ENCODE assay signal across 27 cellular contexts in the genomic region with DNA sequence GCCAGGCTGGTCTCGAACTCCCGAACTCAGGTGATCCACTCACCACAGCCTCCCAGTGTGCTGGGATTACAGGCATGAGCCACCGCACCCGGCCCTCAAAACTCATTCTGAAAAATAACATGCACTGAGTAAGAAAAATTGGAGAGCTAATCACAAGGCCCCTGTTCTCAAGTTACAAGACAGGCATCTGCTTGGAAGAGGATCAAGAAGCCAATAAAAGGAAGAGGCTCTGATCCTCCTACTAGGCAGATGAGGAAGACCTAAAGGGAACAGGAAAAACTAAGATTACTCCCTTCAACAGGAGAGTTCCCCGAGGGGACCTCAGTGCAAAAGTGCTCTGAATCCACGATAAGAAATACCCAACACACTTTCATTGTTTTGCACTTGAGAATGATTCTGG. TPM values are rescaled to one million over a fixed set of nuclear protein-coding genes. Genes with fewer than 3 reads are reported as not detected.
A peak's percentile ranks its signal among the peaks of the same experiment; 100 is the strongest.
DNase-seq lines count a peak whose midpoint lies in the region; ATAC-seq and TF ChIP-seq lines count a peak whose summit lies in the region.
"Had no signal": no experiment of that assay in that cellular context is flagged by ENCODE, and none has a peak within 500 bp of the region (broad histone marks: within the 10 kb centered on the region; RNA-seq: fewer than 3 reads in every experiment).

No MANE protein-coding gene starts in this region.

- H3K4ac ChIP-seq in trophoblast cell (ENCODE audit: low read depth, low read length) = no peak overlapping the region

- H3K18ac ChIP-seq in trophoblast cell (ENCODE audit: low read length) = no peak overlapping the region

- H3K36me3 ChIP-seq in trophoblast cell (ENCODE audit: control insufficient read depth in 1 of 2, insufficient read depth in 2 of 2, low read length in 2 of 2) = peaks cover 12 to 22% of the 10 kb centered on the region in 2 experiments

- no CpG with 5 or more reads among the region's 6 CpGs for WGBS in trophoblast cell (ENCODE audit: extremely low coverage, insufficient coverage, insufficient read length)

- no peak overlapping the region for H3K4me2 ChIP-seq in trophoblast cell (ENCODE audit: low read length)

- H3K79me1 ChIP-seq in trophoblast cell (ENCODE audit: low read length) = no peaks in the 10 kb centered on the region

- no peak overlapping the region for H2BK120ac ChIP-seq in trophoblast cell (ENCODE audit: insufficient read depth, low read length, poor library complexity)

- H3K4me3 ChIP-seq in fibroblast of mammary gland (ENCODE audit: control insufficient read depth, low read depth, low read length) (no peak overlapping the region), skeletal muscle cell (ENCODE audit: low read depth, low read length) (no peak overlapping the region), trophoblast cell (ENCODE audit: low read depth, low read length) (no peak overlapping the region)
- H3K4me3 ChIP-seq: lower lobe of right lung, pancreas, suprapubic skin had no signal

- no peaks in the 10 kb centered on the region for H3K79me2 ChIP-seq in trophoblast cell (ENCODE audit: control insufficient read depth, insufficient read depth, low read length, poor library complexity)

- H3K27ac ChIP-seq in trophoblast cell (ENCODE audit: low read depth, low read length) = no peak overlapping the region
- H3K27ac ChIP-seq: lower lobe of right lung, pancreas, suprapubic skin had no signal

- peaks cover 37% of the 10 kb centered on the region for H3K36me3 Mint-ChIP-seq in HFFc6 (ENCODE audit: low read depth)
- peaks cover 60% of the 10 kb centered on the region for H3K36me3 Mint-ChIP-seq in activated naive CD8-positive, alpha-beta T cell treated with anti-CD3 and anti-CD28 coated beads, Interleukin-2, amount 50 U/mL, for 24 hours (ENCODE audit: low read depth)

- no peak overlapping the region for H2AK5ac ChIP-seq in trophoblast cell (ENCODE audit: low read length)

- DNase-seq in HFFc6 (peak; percentile 19), NCI-H524 treated with DMSO at 0.1 percent for 48 hours (lab: John Stamatoyannopoulos, UW) (peak; percentile 46), fibroblast of mammary gland (ENCODE audit: low read depth) (peak; percentile 53), skeletal muscle cell (ENCODE audit: low read depth) (peak; percentile 16), occipital lobe (lab: John Stamatoyannopoulos, UW) (no peak), trophoblast cell (no peak)
- no peak for DNase-seq in activated naive CD8-positive, alpha-beta T cell treated with anti-CD3 and anti-CD28 coated beads, Interleukin-2, amount 50 U/mL, for 24 hours
- DNase-seq: activated CD4-positive, alpha-beta memory T cell treated with anti-CD3 and anti-CD28 coated beads, Interleukin-2, amount 10 ng/mL, durations not matched to agents 7 days and 5 days; activated CD4-positive, alpha-beta T cell treated with anti-CD3 and anti-CD28 coated beads for 1 hour; activated CD8-positive, alpha-beta memory T cell treated with anti-CD3 and anti-CD28 coated beads, Interleukin-2, amount 50 U/mL, for 48 hours; aorta; C1 segment of cervical spinal cord; Caco-2; cortex of kidney; head of caudate nucleus; lower lobe of right lung; pancreas; right cardiac atrium; stimulated activated CD4-positive, alpha-beta T cell treated with anti-CD3 and anti-CD28 coated beads, Interleukin-4, amount 100 ng/mL, for 4 hours; stimulated activated naive B cell treated with anti-CD40 and anti-IgM and Interleukin-4, amounts not matched to agents 10 μg/mL and 1 μg/mL and 100 μg/mL, for 72 hours had no signal

- H4K8ac ChIP-seq in trophoblast cell (ENCODE audit: low read depth, low read length) = no peak overlapping the region

- H2BK5ac ChIP-seq in trophoblast cell (ENCODE audit: low read depth, low read length, poor library complexity) = no peak overlapping the region

- H4K12ac ChIP-seq in trophoblast cell (ENCODE audit: low read depth, low read length) = no peak overlapping the region

- no peak overlapping the region for H3K4me3 Mint-ChIP-seq in HFFc6
- no peak overlapping the region for H3K4me3 Mint-ChIP-seq in activated naive CD8-positive, alpha-beta T cell treated with anti-CD3 and anti-CD28 coated beads, Interleukin-2, amount 50 U/mL, for 24 hours
- H3K4me3 Mint-ChIP-seq: activated CD4-positive, alpha-beta memory T cell treated with anti-CD3 and anti-CD28 coated beads, Interleukin-2, amount 10 ng/mL, durations not matched to agents 7 days and 5 days; activated naive CD4-positive, alpha-beta T cell treated with anti-CD3 and anti-CD28 coated beads, Interleukin-2, amount 50 U/mL, for 24 hours; activated T-helper 17 cell treated with anti-CD3 and anti-CD28 coated beads, Interleukin-2, amount 50 U/mL, for 72 hours; nephron; stimulated activated naive B cell treated with anti-CD40 and anti-IgM and Interleukin-4, amounts not matched to agents 10 μg/mL and 1 μg/mL and 100 μg/mL, for 72 hours; T-helper 1 cell treated with Interleukin-12 subunit alpha and Interleukin-12 subunit beta and Interleukin-4 antibody, amounts not matched to agents 30 μg/mL and 1 μg/mL, for 36 hours had no signal

- no peaks in the 10 kb centered on the region for H3K9me3 Mint-ChIP-seq in HFFc6
- no peaks in the 10 kb centered on the region for H3K9me3 Mint-ChIP-seq in activated naive CD8-positive, alpha-beta T cell treated with anti-CD3 and anti-CD28 coated beads, Interleukin-2, amount 50 U/mL, for 24 hours
- H3K9me3 Mint-ChIP-seq: activated CD4-positive, alpha-beta memory T cell treated with anti-CD3 and anti-CD28 coated beads, Interleukin-2, amount 10 ng/mL, durations not matched to agents 7 days and 5 days; activated naive CD4-positive, alpha-beta T cell treated with anti-CD3 and anti-CD28 coated beads, Interleukin-2, amount 50 U/mL, for 24 hours; activated T-helper 17 cell treated with anti-CD3 and anti-CD28 coated beads, Interleukin-2, amount 50 U/mL, for 72 hours; nephron; stimulated activated naive B cell treated with anti-CD40 and anti-IgM and Interleukin-4, amounts not matched to agents 10 μg/mL and 1 μg/mL and 100 μg/mL, for 72 hours; T-helper 1 cell treated with Interleukin-12 subunit alpha and Interleukin-12 subunit beta and Interleukin-4 antibody, amounts not matched to agents 30 μg/mL and 1 μg/mL, for 36 hours had no signal

- H3K23ac ChIP-seq in trophoblast cell (ENCODE audit: low read length) = no peak overlapping the region

- no peak for ATAC-seq in activated naive CD8-positive, alpha-beta T cell treated with anti-CD3 and anti-CD28 coated beads, Interleukin-2, amount 50 U/mL, for 24 hours
- ATAC-seq: activated T-helper 17 cell treated with anti-CD3 and anti-CD28 coated beads, Interleukin-2, amount 50 U/mL, for 72 hours; esophagus mucosa; HCT116; lower lobe of right lung; pancreas; right cardiac atrium; stimulated activated naive B cell treated with anti-CD40 and anti-IgM and Interleukin-4, amounts not matched to agents 10 μg/mL and 1 μg/mL and 100 μg/mL, for 72 hours had no signal

- H3K9me3 ChIP-seq in trophoblast cell (ENCODE audit: insufficient read depth, low read depth, low read length) = no peaks in the 10 kb centered on the region
- H3K9me3 ChIP-seq: Caco-2, lower lobe of right lung, pancreas, suprapubic skin had no signal

- H3K4me1 Mint-ChIP-seq in HFFc6 (ENCODE audit: low read depth) = peaks cover 18% of the 10 kb centered on the region
- H3K4me1 Mint-ChIP-seq in activated naive CD8-positive, alpha-beta T cell treated with anti-CD3 and anti-CD28 coated beads, Interleukin-2, amount 50 U/mL, for 24 hours = peaks cover 5% of the 10 kb centered on the region
- H3K4me1 Mint-ChIP-seq: activated CD4-positive, alpha-beta memory T cell treated with anti-CD3 and anti-CD28 coated beads, Interleukin-2, amount 10 ng/mL, durations not matched to agents 7 days and 5 days; activated naive CD4-positive, alpha-beta T cell treated with anti-CD3 and anti-CD28 coated beads, Interleukin-2, amount 50 U/mL, for 24 hours; activated T-helper 17 cell treated with anti-CD3 and anti-CD28 coated beads, Interleukin-2, amount 50 U/mL, for 72 hours; nephron; stimulated activated naive B cell treated with anti-CD40 and anti-IgM and Interleukin-4, amounts not matched to agents 10 μg/mL and 1 μg/mL and 100 μg/mL, for 72 hours had no signal

- H3K27me3 ChIP-seq in trophoblast cell (ENCODE audit: insufficient read depth, low read length) = no peaks in the 10 kb centered on the region
- H3K27me3 ChIP-seq: pancreas, suprapubic skin had no signal

- H3K4me1 ChIP-seq in trophoblast cell (ENCODE audit: control insufficient read depth in 1 of 2, insufficient read depth in 2 of 2, low read length in 2 of 2) = no peaks in the 10 kb centered on the region
- H3K4me1 ChIP-seq: Caco-2, lower lobe of right lung, pancreas, suprapubic skin had no signal

- H3K14ac ChIP-seq in trophoblast cell (ENCODE audit: low read length) = no peak overlapping the region

- no peak overlapping the region for H3K9ac ChIP-seq in trophoblast cell (ENCODE audit: low read length)

- H2AFZ ChIP-seq in trophoblast cell (ENCODE audit: insufficient read depth, low read length, poor library complexity) = no peak overlapping the region

- no peak for TF ChIP-seq CTCF in HFFc6 (IDR thresholded peaks at IDR 0.05)
- no peak for TF ChIP-seq CTCF in fibroblast of mammary gland (conservative IDR thresholded peaks at IDR 0.05; ENCODE audit: control insufficient read depth, insufficient read depth, low read depth, low read length)

- H2BK12ac ChIP-seq in trophoblast cell (ENCODE audit: low read length) = no peak overlapping the region

- no peaks in the 10 kb centered on the region for H3K27me3 Mint-ChIP-seq in HFFc6 (ENCODE audit: insufficient read depth)
- no peaks in the 10 kb centered on the region for H3K27me3 Mint-ChIP-seq in activated naive CD8-positive, alpha-beta T cell treated with anti-CD3 and anti-CD28 coated beads, Interleukin-2, amount 50 U/mL, for 24 hours
- H3K27me3 Mint-ChIP-seq: activated CD4-positive, alpha-beta memory T cell treated with anti-CD3 and anti-CD28 coated beads, Interleukin-2, amount 10 ng/mL, durations not matched to agents 7 days and 5 days; activated naive CD4-positive, alpha-beta T cell treated with anti-CD3 and anti-CD28 coated beads, Interleukin-2, amount 50 U/mL, for 24 hours; activated T-helper 17 cell treated with anti-CD3 and anti-CD28 coated beads, Interleukin-2, amount 50 U/mL, for 72 hours; stimulated activated naive B cell treated with anti-CD40 and anti-IgM and Interleukin-4, amounts not matched to agents 10 μg/mL and 1 μg/mL and 100 μg/mL, for 72 hours had no signal

- no peak overlapping the region for H3K27ac Mint-ChIP-seq in HFFc6
- no peak overlapping the region for H3K27ac Mint-ChIP-seq in activated naive CD8-positive, alpha-beta T cell treated with anti-CD3 and anti-CD28 coated beads, Interleukin-2, amount 50 U/mL, for 24 hours
- H3K27ac Mint-ChIP-seq: activated CD4-positive, alpha-beta memory T cell treated with anti-CD3 and anti-CD28 coated beads, Interleukin-2, amount 10 ng/mL, durations not matched to agents 7 days and 5 days; activated naive CD4-positive, alpha-beta T cell treated with anti-CD3 and anti-CD28 coated beads, Interleukin-2, amount 50 U/mL, for 24 hours; activated T-helper 17 cell treated with anti-CD3 and anti-CD28 coated beads, Interleukin-2, amount 50 U/mL, for 72 hours; nephron; stimulated activated naive B cell treated with anti-CD40 and anti-IgM and Interleukin-4, amounts not matched to agents 10 μg/mL and 1 μg/mL and 100 μg/mL, for 72 hours; T-helper 1 cell treated with Interleukin-12 subunit alpha and Interleukin-12 subunit beta and Interleukin-4 antibody, amounts not matched to agents 30 μg/mL and 1 μg/mL, for 36 hours had no signal

- H4K91ac ChIP-seq in trophoblast cell (ENCODE audit: low read depth, low read length) = no peak overlapping the region

RNA-seq across cellular contexts. Expression of a gene that starts 18.4 kb away (rescaled TPM):
- 10 to 100 TPM; 20.0 to 24.6 (median 22.4) TPM for total RNA-seq in HFFc6 (2021; fragmentation: NEBNext Ultra II Directional; extraction: Animal tissue kit (Norgen Biotek cat#: 25700))
- 37.6 TPM for total RNA-seq in occipital lobe
- 45.2 and 49.1 TPM in 2 replicates for polyA plus RNA-seq in trophoblast cell (2013)

RNA-seq across cellular contexts. Expression of a gene that starts 37.9 kb away (rescaled TPM):
- total RNA-seq in HFFc6 (2021; fragmentation: NEBNext Ultra II Directional; extraction: Animal tissue kit (Norgen Biotek cat#: 25700)) = not detected
- 2.2 TPM for total RNA-seq in occipital lobe
- 0.72 and 0.75 TPM in 2 replicates for polyA plus RNA-seq in trophoblast cell (2013)
- total RNA-seq: activated T-helper 17 cell treated with anti-CD3 and anti-CD28 coated beads, Interleukin-2, amount 50 U/mL, for 72 hours had no signal

Comparison
In these comparisons a context has a peak if more than half of its experiments do, and no peak if none do; other contexts are left out.
1. DNase-seq: peak in HFFc6 (single experiment), NCI-H524 treated with DMSO at 0.1 percent for 48 hours (single experiment), fibroblast of mammary gland (single experiment) and skeletal muscle cell (single experiment); none in occipital lobe (single experiment), trophoblast cell (0 of 2) and activated naive CD8-positive, alpha-beta T cell treated with anti-CD3 and anti-CD28 coated beads, Interleukin-2, amount 50 U/mL, for 24 hours (single experiment).